In the genomic region with DNA sequence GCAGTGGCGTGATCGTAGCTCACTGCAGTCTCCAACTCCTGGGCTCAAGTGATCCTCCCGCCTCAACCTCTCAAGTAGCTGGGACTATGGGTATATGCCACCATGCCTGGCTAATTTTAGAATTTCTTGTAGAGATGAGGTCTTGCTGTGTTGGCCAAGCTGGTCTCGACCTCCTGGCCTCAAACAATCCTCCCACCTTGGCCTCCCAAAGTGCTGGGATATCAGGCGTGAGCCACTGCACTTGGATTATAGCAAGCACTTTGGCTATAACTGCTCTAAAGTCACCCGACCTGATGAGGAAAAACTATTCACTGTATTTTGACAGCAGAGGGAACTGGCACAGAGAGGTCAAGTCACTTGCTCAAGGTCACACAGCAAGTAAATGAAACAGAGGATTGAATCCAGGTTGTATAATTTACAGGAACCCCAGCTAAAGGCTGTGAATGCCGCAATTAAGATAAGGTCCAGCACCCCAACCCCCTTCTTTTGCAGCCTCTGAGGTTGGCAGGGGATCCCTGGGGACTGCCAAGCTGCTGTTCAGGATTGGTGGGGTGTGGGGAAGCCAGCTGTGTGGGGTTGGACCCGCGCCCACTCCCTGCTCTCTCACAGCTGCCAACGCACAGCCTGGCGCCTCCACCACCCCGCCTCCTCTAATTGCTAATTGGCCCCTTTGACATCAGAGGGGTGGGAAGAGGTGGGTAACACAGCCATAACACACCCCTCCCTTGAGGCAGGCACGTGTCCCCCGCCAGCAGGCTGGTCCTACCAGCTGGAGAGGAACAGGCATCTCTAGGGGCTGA, we compare ENCODE assay signal across 1 cellular context.
A peak's percentile ranks its signal among the peaks of the same experiment; 100 is the strongest.
TF ChIP-seq lines count a peak whose summit lies in the region.

No MANE protein-coding gene starts in this region.

TF ChIP-seq in HEK293, 187 proteins besides CTCF, POLR2A, EP300 and RAD21 (continued from another document):
- TF ChIP-seq, protein P1, sequence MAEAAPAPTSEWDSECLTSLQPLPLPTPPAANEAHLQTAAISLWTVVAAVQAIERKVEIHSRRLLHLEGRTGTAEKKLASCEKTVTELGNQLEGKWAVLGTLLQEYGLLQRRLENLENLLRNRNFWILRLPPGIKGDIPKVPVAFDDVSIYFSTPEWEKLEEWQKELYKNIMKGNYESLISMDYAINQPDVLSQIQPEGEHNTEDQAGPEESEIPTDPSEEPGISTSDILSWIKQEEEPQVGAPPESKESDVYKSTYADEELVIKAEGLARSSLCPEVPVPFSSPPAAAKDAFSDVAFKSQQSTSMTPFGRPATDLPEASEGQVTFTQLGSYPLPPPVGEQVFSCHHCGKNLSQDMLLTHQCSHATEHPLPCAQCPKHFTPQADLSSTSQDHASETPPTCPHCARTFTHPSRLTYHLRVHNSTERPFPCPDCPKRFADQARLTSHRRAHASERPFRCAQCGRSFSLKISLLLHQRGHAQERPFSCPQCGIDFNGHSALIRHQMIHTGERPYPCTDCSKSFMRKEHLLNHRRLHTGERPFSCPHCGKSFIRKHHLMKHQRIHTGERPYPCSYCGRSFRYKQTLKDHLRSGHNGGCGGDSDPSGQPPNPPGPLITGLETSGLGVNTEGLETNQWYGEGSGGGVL (tag by site-specific recombination; IDR thresholded peaks at IDR 0.05): peak; percentile 40; the same call in 1 of the 2 replicates
- TF ChIP-seq, protein P2, sequence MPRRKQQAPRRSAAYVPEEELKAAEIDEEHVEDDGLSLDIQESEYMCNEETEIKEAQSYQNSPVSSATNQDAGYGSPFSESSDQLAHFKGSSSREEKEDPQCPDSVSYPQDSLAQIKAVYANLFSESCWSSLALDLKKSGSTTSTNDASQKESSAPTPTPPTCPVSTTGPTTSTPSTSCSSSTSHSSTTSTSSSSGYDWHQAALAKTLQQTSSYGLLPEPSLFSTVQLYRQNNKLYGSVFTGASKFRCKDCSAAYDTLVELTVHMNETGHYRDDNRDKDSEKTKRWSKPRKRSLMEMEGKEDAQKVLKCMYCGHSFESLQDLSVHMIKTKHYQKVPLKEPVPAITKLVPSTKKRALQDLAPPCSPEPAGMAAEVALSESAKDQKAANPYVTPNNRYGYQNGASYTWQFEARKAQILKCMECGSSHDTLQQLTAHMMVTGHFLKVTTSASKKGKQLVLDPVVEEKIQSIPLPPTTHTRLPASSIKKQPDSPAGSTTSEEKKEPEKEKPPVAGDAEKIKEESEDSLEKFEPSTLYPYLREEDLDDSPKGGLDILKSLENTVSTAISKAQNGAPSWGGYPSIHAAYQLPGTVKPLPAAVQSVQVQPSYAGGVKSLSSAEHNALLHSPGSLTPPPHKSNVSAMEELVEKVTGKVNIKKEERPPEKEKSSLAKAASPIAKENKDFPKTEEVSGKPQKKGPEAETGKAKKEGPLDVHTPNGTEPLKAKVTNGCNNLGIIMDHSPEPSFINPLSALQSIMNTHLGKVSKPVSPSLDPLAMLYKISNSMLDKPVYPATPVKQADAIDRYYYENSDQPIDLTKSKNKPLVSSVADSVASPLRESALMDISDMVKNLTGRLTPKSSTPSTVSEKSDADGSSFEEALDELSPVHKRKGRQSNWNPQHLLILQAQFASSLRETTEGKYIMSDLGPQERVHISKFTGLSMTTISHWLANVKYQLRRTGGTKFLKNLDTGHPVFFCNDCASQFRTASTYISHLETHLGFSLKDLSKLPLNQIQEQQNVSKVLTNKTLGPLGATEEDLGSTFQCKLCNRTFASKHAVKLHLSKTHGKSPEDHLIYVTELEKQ (tag by site-specific recombination; IDR thresholded peaks at IDR 0.05; ENCODE audit: borderline replicate concordance): no peak
